In the genomic region with DNA sequence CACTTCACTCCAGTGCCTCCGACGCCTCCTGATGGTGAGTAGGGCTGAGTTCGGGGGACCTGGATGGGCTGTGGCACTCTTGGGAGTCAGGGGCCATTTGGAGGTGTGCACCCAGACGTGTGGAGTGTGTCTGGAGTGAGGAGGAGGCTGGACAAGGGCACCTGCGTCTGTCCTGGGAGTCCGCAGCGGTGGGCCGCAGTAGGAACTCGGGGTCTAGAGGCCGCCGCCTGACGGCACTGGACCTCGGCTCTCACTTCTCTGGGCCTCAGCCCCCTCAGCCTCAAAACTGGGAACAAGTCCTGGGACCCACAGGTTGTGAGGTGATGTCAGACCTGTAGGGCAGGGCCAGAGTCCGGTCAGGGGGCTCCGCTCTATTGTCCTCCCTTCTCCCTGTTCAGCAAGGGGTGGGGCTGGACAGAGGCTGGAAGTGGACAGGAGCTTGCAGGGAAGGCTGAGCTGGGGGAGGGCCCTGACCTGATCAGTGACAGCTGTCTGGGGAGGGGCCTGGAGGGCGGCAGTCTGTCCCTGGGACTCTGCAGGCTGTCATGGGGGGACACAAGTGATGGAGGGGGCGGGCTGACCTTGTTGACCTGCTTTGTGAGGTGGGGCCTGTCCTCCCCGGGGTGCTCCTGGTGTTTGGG, we compare ENCODE assay signal across 2 cellular contexts.
TF ChIP-seq lines count a peak whose summit lies in the region.

No MANE protein-coding gene starts in this region.

TF ChIP-seq in HCT116, 20 proteins besides CTCF, POLR2A, EP300 and RAD21:
- TF ChIP-seq ZBTB33 (IDR thresholded peaks at IDR 0.05; ENCODE audit: extremely low read depth, insufficient replicate concordance, low read length) (no peak), FOSL1 (IDR thresholded peaks at IDR 0.05; ENCODE audit: low read depth) (no peak), ZFX (IDR thresholded peaks at IDR 0.05) (no peak), MAX (IDR thresholded peaks at IDR 0.05) (no peak), CEBPB (IDR thresholded peaks at IDR 0.05; ENCODE audit: low read depth) (no peak)
- TF ChIP-seq, protein P1, sequence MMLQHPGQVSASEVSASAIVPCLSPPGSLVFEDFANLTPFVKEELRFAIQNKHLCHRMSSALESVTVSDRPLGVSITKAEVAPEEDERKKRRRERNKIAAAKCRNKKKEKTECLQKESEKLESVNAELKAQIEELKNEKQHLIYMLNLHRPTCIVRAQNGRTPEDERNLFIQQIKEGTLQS (IDR thresholded peaks at IDR 0.05): no peak

TF ChIP-seq in K562, 482 proteins besides CTCF, POLR2A, EP300 and RAD21:
- TF ChIP-seq NFE2 (IDR thresholded peaks at IDR 0.05; ENCODE audit: low read depth): no peak
- TF ChIP-seq, protein P2, sequence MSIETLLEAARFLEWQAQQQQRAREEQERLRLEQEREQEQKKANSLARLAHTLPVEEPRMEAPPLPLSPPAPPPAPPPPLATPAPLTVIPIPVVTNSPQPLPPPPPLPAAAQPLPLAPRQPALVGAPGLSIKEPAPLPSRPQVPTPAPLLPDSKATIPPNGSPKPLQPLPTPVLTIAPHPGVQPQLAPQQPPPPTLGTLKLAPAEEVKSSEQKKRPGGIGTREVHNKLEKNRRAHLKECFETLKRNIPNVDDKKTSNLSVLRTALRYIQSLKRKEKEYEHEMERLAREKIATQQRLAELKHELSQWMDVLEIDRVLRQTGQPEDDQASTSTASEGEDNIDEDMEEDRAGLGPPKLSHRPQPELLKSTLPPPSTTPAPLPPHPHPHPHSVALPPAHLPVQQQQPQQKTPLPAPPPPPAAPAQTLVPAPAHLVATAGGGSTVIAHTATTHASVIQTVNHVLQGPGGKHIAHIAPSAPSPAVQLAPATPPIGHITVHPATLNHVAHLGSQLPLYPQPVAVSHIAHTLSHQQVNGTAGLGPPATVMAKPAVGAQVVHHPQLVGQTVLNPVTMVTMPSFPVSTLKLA (conservative IDR thresholded peaks at IDR 0.05): no peak
- TF ChIP-seq ZNF436 (CRISPR knock-in tag; IDR thresholded peaks at IDR 0.05): no peak
- no peak for TF ChIP-seq NUFIP1 (IDR thresholded peaks at IDR 0.05; ENCODE audit: partially characterized antibody)
- 0 out of 2 replicates have a peak, but pooled peaks have one; percentile 6 for TF ChIP-seq RBFOX2 (IDR thresholded peaks at IDR 0.05; ENCODE audit: low read depth, low read length)
- no peak for TF ChIP-seq ZNF77 (CRISPR knock-in tag; IDR thresholded peaks at IDR 0.05)
